ENCODE assay signal across 8 cellular contexts in the genomic region with DNA sequence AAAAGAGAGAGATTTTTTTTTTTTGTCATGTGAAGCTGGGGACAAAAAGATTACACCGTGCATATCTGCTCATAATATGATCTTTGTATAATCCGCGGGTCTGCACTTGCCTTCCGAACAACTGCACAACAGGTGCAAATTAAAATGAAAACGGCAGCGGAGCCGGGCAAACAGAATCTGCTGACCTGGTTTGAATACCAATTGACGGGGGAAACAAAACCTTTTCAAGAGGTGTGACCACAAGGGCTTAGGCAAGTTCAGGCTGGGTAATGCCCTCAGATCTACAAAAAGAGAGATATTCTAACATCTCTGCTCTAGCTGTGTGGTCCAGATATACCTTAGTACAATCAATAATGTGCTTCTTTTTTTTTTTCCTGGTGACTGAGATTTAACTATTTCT.
DNase-seq lines count a peak whose midpoint lies in the region; ATAC-seq, FAIRE-seq and TF ChIP-seq lines count a peak whose summit lies in the region.
"Had no signal": no experiment of that assay in that cellular context is flagged by ENCODE, and none has a peak within 500 bp of the region (broad histone marks: within the 10 kb centered on the region; RNA-seq: fewer than 3 reads in every experiment).

No MANE protein-coding gene starts in this region.

- no peak for FAIRE-seq in GM19239 (lab: Jason Lieb, UNC)

- H3K4me1 ChIP-seq in lower lobe of right lung: peaks cover 61% of the 10 kb centered on the region
- peaks cover 0 to 98% (median 18%) of the 10 kb centered on the region in 4 donors for H3K4me1 ChIP-seq in tibial artery

- intact Hi-C loops in lower lobe of right lung (cut with DNase I) (no loop called here), tibial artery (cut with DNase I; ENCODE audit: low total_unique reads) (no loop called here)

- TF ChIP-seq CTCF in WERI-Rb-1 (IDR thresholded peaks at IDR 0.05; ENCODE audit: low read depth, low read length) (no peak), lower lobe of right lung (IDR thresholded peaks at IDR 0.05) (no peak), tibial artery (IDR thresholded peaks at IDR 0.05) (no peak)

- H3K27ac ChIP-seq in WERI-Rb-1 (peak overlapping the region; percentile 24; the same call in 1 of the 2 replicates), lower lobe of right lung (peak overlapping the region; percentile 14), tibial artery (peak overlapping the region; percentile 75 to 84)

- ATAC-seq in lower lobe of right lung (no peak), GM18861 (IDR thresholded peaks at IDR 0.05; ENCODE audit: unreplicated experiment) (no peak)
- no peak for ATAC-seq in stimulated activated naive CD8-positive, alpha-beta T cell treated with anti-CD3 and anti-CD28 coated beads, Interleukin-15, Interleukin-2, amounts not matched to agents 100 U/mL and 50 U/mL, for 24 hours

- peak; percentile 33 for DNase-seq in NAMALWA (ENCODE audit: low spot score)
- DNase-seq in WERI-Rb-1: no peak
- DNase-seq in lower lobe of right lung: no peak
- DNase-seq in tibial artery: no peak
- DNase-seq in GM19239 (ENCODE audit: insufficient read length, low spot score): no peak
- DNase-seq in stimulated activated naive CD8-positive, alpha-beta T cell treated with anti-CD3 and anti-CD28 coated beads, Interleukin-15, Interleukin-2, amounts not matched to agents 100 U/mL and 50 U/mL, for 24 hours: no peak
- DNase-seq: activated naive CD4-positive, alpha-beta T cell treated with anti-CD3 and anti-CD28 coated beads, Interleukin-2, amount 50 U/mL, for 16 hours had no signal

- H3K4me3 ChIP-seq in WERI-Rb-1 (ENCODE audit: low read depth, low read length): peak overlapping the region; percentile 21
- H3K4me3 ChIP-seq in lower lobe of right lung: peak overlapping the region; percentile 26
- H3K4me3 ChIP-seq in tibial artery: peak overlapping the region; percentile 38 to 47

- H3K9me3 ChIP-seq in WERI-Rb-1 (ENCODE audit: severe bottlenecking): no peaks in the 10 kb centered on the region
- no peaks in the 10 kb centered on the region for H3K9me3 ChIP-seq in lower lobe of right lung
- H3K9me3 ChIP-seq in tibial artery: no peaks in the 10 kb centered on the region

- H3K36me3 ChIP-seq in WERI-Rb-1: no peaks in the 10 kb centered on the region
- peaks cover 9% of the 10 kb centered on the region for H3K36me3 ChIP-seq in lower lobe of right lung
- H3K36me3 ChIP-seq in tibial artery: no peaks in the 10 kb centered on the region

- H3K27me3 ChIP-seq in WERI-Rb-1 (ENCODE audit: insufficient read depth, low read depth, severe bottlenecking) (no peaks in the 10 kb centered on the region), lower lobe of right lung (ENCODE audit: low read depth) (no peaks in the 10 kb centered on the region), tibial artery (no peaks in the 10 kb centered on the region)

Comparison
In these comparisons a context has a peak if more than half of its experiments do, and no peak if none do; other contexts are left out.
1. H3K27ac ChIP-seq: peak in every context shown above with its lines; median percentile 80 in tibial artery; 24 in WERI-Rb-1; 14 in lower lobe of right lung.